ENCODE assay signal across 20 cellular contexts in genomic region chr14:102906616-102907302, GRCh38. TPM values are rescaled to one million over a fixed set of nuclear protein-coding genes. Genes with fewer than 3 reads are reported as not detected.
DNase-seq lines count a peak whose midpoint lies in the region; TF ChIP-seq lines count a peak whose summit lies in the region.
"Had no signal": no experiment of that assay in that cellular context is flagged by ENCODE, and none has a peak within 500 bp of the region (broad histone marks: within the 10 kb centered on the region; RNA-seq: fewer than 3 reads in every experiment).

No MANE protein-coding gene starts in this region.

- TF ChIP-seq CTCF in GM10266 (IDR thresholded peaks at IDR 0.05; ENCODE audit: control insufficient read depth, insufficient read depth, low read depth, missing control alignments): no peak

- no peak overlapping the region for H3K4me3 ChIP-seq in BLaER1
- H3K4me3 ChIP-seq in Karpas-422 (ENCODE audit: low read length): no peak overlapping the region
- H3K4me3 ChIP-seq: MG63, PC-9 had no signal

- H3K9me2 ChIP-seq in Karpas-422 (replicated peaks; ENCODE audit: insufficient read depth, low read length): no peaks in the 10 kb centered on the region

- H3K27ac ChIP-seq in BLaER1 (no peak overlapping the region), Karpas-422 (ENCODE audit: low read length) (0 out of 2 replicates have a peak overlapping the region, but pooled peaks have one; percentile 31)
- H3K27ac ChIP-seq: PC-9 had no signal

- peaks cover 48% of the 10 kb centered on the region for H3K36me3 ChIP-seq in BLaER1
- peaks cover 47% of the 10 kb centered on the region for H3K36me3 ChIP-seq in Karpas-422 (ENCODE audit: insufficient read depth, low read length)
- H3K36me3 ChIP-seq: MG63 had no signal

- intact Hi-C loops in posterior vena cava (cut with DNase I): no loop called here

- H3K9ac ChIP-seq in BLaER1 (no peak overlapping the region), Karpas-422 (ENCODE audit: low read length) (no peak overlapping the region)

- H4K20me1 ChIP-seq in BLaER1: peaks cover 37% of the 10 kb centered on the region
- no peaks in the 10 kb centered on the region for H4K20me1 ChIP-seq in Karpas-422 (ENCODE audit: insufficient read depth, low read depth, low read length)

- no peaks in the 10 kb centered on the region for H3K27me3 ChIP-seq in BLaER1
- H3K27me3 ChIP-seq in Karpas-422 (ENCODE audit: low read length): no peaks in the 10 kb centered on the region
- H3K27me3 ChIP-seq: MG63 had no signal

- DNase-seq in GM10266 (ENCODE audit: extremely low spot score): peak; percentile 21
- DNase-seq in Karpas-422: no peak
- DNase-seq in posterior vena cava (ENCODE audit: low spot score): peak; percentile 54
- DNase-seq in stimulated activated naive CD4-positive, alpha-beta T cell (lab: John Stamatoyannopoulos, UW): no peak
- DNase-seq in stimulated activated CD4-positive, alpha-beta T cell treated with anti-CD3 and anti-CD28 coated beads, Interleukin-4, amount 100 ng/mL, for 4 hours: no peak
- no peak for DNase-seq in NCI-H187 treated with DMSO at 0.1 percent for 48 hours (lab: John Stamatoyannopoulos, UW)
- DNase-seq: KBM-7; MG63; NCI-H1105 treated with DMSO at 0.1 percent for 48 hours; NCI-H146; NCI-H2029; NCI-H446; NCI-H526; NCI-H82; NK-92 treated with Interleukin-12 subunit alpha and Interleukin-12 subunit beta, amount 100 ng/mL, for 24 hours; PC-9; SHP77 had no signal

- H2AFZ ChIP-seq in Karpas-422 (ENCODE audit: low read length): no peak overlapping the region
- H2AFZ ChIP-seq: PC-9 had no signal

- peak overlapping the region; percentile 86 for H3K4me2 ChIP-seq in BLaER1
- H3K4me2 ChIP-seq in Karpas-422 (ENCODE audit: low read depth, low read length, poor library complexity, severe bottlenecking): no peak overlapping the region
- H3K4me2 ChIP-seq: PC-9 had no signal

- H3K4me1 ChIP-seq in BLaER1 (peaks cover 49% of the 10 kb centered on the region), Karpas-422 (ENCODE audit: low read length) (peaks cover 33% of the 10 kb centered on the region)

- peaks cover 25% of the 10 kb centered on the region for H3K79me2 ChIP-seq in Karpas-422 (ENCODE audit: low read length)

- H3K9me3 ChIP-seq in BLaER1: no peaks in the 10 kb centered on the region; the same call in 1 of the 2 replicates
- H3K9me3 ChIP-seq in Karpas-422 (ENCODE audit: low read length): no peaks in the 10 kb centered on the region
- H3K9me3 ChIP-seq: MG63 had no signal

RNA-seq across cellular contexts. Expression of gene AMN, which starts 15.7 kb away (rescaled TPM):
- 7.7 and 16.7 TPM in 2 replicates for total RNA-seq in Karpas-422 (2014; rRNA removed; shearing (Covaris generic); ENCODE audit: low replicate concordance)
- under 1 TPM in 1 of 2 donors, not detected in 1; 0.10 TPM for total RNA-seq in posterior vena cava
- total RNA-seq: RPMI7951, SK-MEL-5 had no signal

Comparison
In these comparisons a context has a peak if more than half of its experiments do, and no peak if none do; other contexts are left out.
1. DNase-seq: peak in GM10266 (single experiment) and posterior vena cava (single experiment); none in Karpas-422 (single experiment), stimulated activated naive CD4-positive, alpha-beta T cell (0 of 6), stimulated activated CD4-positive, alpha-beta T cell treated with anti-CD3 and anti-CD28 coated beads, Interleukin-4, amount 100 ng/mL, for 4 hours (0 of 2) and NCI-H187 treated with DMSO at 0.1 percent for 48 hours (single experiment).